Comparison of ENCODE assay signal across 8 cellular contexts in the genomic region with DNA sequence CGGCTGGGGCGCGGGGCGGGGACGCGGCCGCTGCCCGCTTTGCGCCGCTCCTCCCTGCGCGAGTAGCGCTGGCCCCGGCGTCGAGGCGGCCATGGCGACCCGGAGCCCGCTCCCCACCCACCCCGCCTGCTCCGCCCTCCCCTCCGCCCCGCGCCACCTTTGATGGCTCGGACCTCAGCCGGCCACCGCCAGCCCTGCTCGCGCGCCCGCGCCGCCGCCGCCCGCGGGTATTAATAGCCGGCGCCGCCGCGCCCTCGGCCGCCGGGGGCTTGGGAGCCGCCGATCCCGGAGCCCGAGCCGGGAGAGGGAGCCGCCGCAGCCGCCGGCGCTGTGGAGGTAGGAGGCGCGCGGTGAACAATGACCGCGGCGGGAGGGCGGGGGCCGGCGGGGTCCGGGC.
A peak's percentile ranks its signal among the peaks of the same experiment; 100 is the strongest.
DNase-seq lines count a peak whose midpoint lies in the region; ATAC-seq and TF ChIP-seq lines count a peak whose summit lies in the region.

No MANE protein-coding gene starts in this region.

- no peak overlapping the region for H3K4me3 Mint-ChIP-seq in activated naive CD4-positive, alpha-beta T cell treated with anti-CD3 and anti-CD28 coated beads, Interleukin-2, amount 10 ng/mL, durations not matched to agents 7 days and 5 days

- ATAC-seq in GM18519 (IDR thresholded peaks at IDR 0.05; ENCODE audit: low FRiP score, unreplicated experiment) (peak; percentile 6), HG02763 (IDR thresholded peaks at IDR 0.05; ENCODE audit: unreplicated experiment) (peak; percentile 27)

- no peak overlapping the region for H3K27ac Mint-ChIP-seq in activated naive CD4-positive, alpha-beta T cell treated with anti-CD3 and anti-CD28 coated beads, Interleukin-2, amount 10 ng/mL, durations not matched to agents 7 days and 5 days

- H3K27me3 ChIP-seq in brain microvascular endothelial cell (replicated peaks): no peaks in the 10 kb centered on the region
- no peaks in the 10 kb centered on the region for H3K27me3 ChIP-seq in mucosa of rectum (ENCODE audit: control insufficient read depth in 2 of 2, insufficient read depth in 2 of 2, low read length in 2 of 2)

- peaks cover 15 to 16% of the 10 kb centered on the region in 2 donors for H3K4me1 ChIP-seq in mucosa of rectum (ENCODE audit: control insufficient read depth in 2 of 2, insufficient read depth in 2 of 2, low read length in 2 of 2)

- H3K27ac ChIP-seq in brain microvascular endothelial cell: no peak overlapping the region
- peak overlapping the region in 1 of 2 donors; percentile 43 for H3K27ac ChIP-seq in mucosa of rectum (ENCODE audit: low read depth in 2 of 2, low read length in 2 of 2)

- DNase-seq in brain microvascular endothelial cell (no peak), T-helper 2 cell (no peak), HuH-7.5 (ENCODE audit: low spot score) (no peak), germinal center (ENCODE audit: low spot score) (no peak)
- DNase-seq in activated naive CD4-positive, alpha-beta T cell treated with anti-CD3 and anti-CD28 coated beads, Interleukin-2, amount 10 ng/mL, durations not matched to agents 7 days and 5 days: no peak

- no peaks in the 10 kb centered on the region for H3K9me3 ChIP-seq in mucosa of rectum (ENCODE audit: control insufficient read depth in 2 of 2, low read length in 2 of 2)

- H3K4me1 Mint-ChIP-seq in activated naive CD4-positive, alpha-beta T cell treated with anti-CD3 and anti-CD28 coated beads, Interleukin-2, amount 10 ng/mL, durations not matched to agents 7 days and 5 days: peaks cover 15% of the 10 kb centered on the region

- H3K9ac ChIP-seq in mucosa of rectum (ENCODE audit: low read depth in 1 of 2, low read length in 2 of 2): peak overlapping the region in 1 of 2 donors; percentile 71

- H3K4me3 ChIP-seq in brain microvascular endothelial cell (ENCODE audit: low read depth, low read length) (peak overlapping the region; percentile 66), mucosa of rectum (ENCODE audit: low read length in 2 of 2) (peak overlapping the region; percentile 75 to 77)

- peaks cover 85% of the 10 kb centered on the region for H3K27me3 Mint-ChIP-seq in activated naive CD4-positive, alpha-beta T cell treated with anti-CD3 and anti-CD28 coated beads, Interleukin-2, amount 10 ng/mL, durations not matched to agents 7 days and 5 days

- H3K36me3 Mint-ChIP-seq in activated naive CD4-positive, alpha-beta T cell treated with anti-CD3 and anti-CD28 coated beads, Interleukin-2, amount 10 ng/mL, durations not matched to agents 7 days and 5 days: no peaks in the 10 kb centered on the region

- no peaks in the 10 kb centered on the region for H3K36me3 ChIP-seq in brain microvascular endothelial cell (replicated peaks)
- H3K36me3 ChIP-seq in mucosa of rectum (ENCODE audit: control insufficient read depth in 2 of 2, insufficient read depth in 2 of 2, low read length in 2 of 2): no peaks in the 10 kb centered on the region

- H3K9me3 Mint-ChIP-seq in activated naive CD4-positive, alpha-beta T cell treated with anti-CD3 and anti-CD28 coated beads, Interleukin-2, amount 10 ng/mL, durations not matched to agents 7 days and 5 days: no peaks in the 10 kb centered on the region

- CTCF ChIA-PET in activated naive CD4-positive, alpha-beta T cell treated with anti-CD3 and anti-CD28 coated beads, Interleukin-2, amount 10 ng/mL, durations not matched to agents 7 days and 5 days (lab: Charles Lee): no interaction called here

- in situ Hi-C loops in brain microvascular endothelial cell (cut with HindIII; ENCODE audit: low pct_ligation_motif_present, low sequenced_read_pairs): loop anchor here (25.0 kb wide), 1 partner anchor 269 kb away; no protein-coding TSS in a partner anchor

- TF ChIP-seq CTCF in brain microvascular endothelial cell (IDR thresholded peaks at IDR 0.05; ENCODE audit: low read depth, low read length, missing control alignments): no peak
